In genomic region chr12:53481957-53482586, GRCh38 we compare ENCODE assay signal across 10 cellular contexts. TPM values are rescaled to one million over a fixed set of nuclear protein-coding genes. Genes with fewer than 3 reads are reported as not detected.
A peak's percentile ranks its signal among the peaks of the same experiment; 100 is the strongest.
DNase-seq lines count a peak whose midpoint lies in the region; ATAC-seq, FAIRE-seq and TF ChIP-seq lines count a peak whose summit lies in the region.
"Had no signal": no experiment of that assay in that cellular context is flagged by ENCODE, and none has a peak within 500 bp of the region (broad histone marks: within the 10 kb centered on the region; RNA-seq: fewer than 3 reads in every experiment).

No MANE protein-coding gene starts in this region.

- in situ Hi-C loops in HepG2 (cut with HindIII; ENCODE audit: extremely low pct_ligation_motif_present, low pct_unique_long_range_greater_than_20kb): no loop called here

- TF ChIP-seq POLR2A in HepG2 (IDR thresholded peaks at IDR 0.05; ENCODE audit: insufficient read depth in 1 of 2, low read depth in 2 of 2, low read length in 2 of 2) (peak in 1 of 2 experiments; percentile 47; a peak in 2 of 4 replicates), right lobe of liver (IDR thresholded peaks at IDR 0.05) (no peak), gastroesophageal sphincter (IDR thresholded peaks at IDR 0.05) (no peak)

- H3K9me3 ChIP-seq in HepG2 (ENCODE audit: low read length): no peaks in the 10 kb centered on the region
- no peaks in the 10 kb centered on the region for H3K9me3 ChIP-seq in right lobe of liver
- H3K9me3 ChIP-seq in gastroesophageal sphincter: no peaks in the 10 kb centered on the region
- no peaks in the 10 kb centered on the region for H3K9me3 ChIP-seq in MG63
- H3K9me3 ChIP-seq: lower lobe of right lung had no signal

- BruUV-seq in HepG2 (replicated peaks; lab: Mats Ljungman, UMichigan): no TSS peak

- H3K9ac ChIP-seq in HepG2 (ENCODE audit: insufficient read depth, low read depth, low read length): no peak overlapping the region

- FAIRE-seq in HepG2 (lab: Jason Lieb, UNC) (peak; percentile 66), urothelium cell line (lab: Jason Lieb, UNC) (no peak)
- FAIRE-seq: GM18507 had no signal

- peak; percentile 43 for ATAC-seq in HepG2
- ATAC-seq in right lobe of liver: no peak
- peak; percentile 21 for ATAC-seq in SK-N-SH treated with all-trans-retinoic acid at 6 μM for 48 hours
- ATAC-seq in gastroesophageal sphincter: no peak

- CTCF ChIA-PET in HepG2 (lab: Yijun Ruan, JAX; ENCODE audit: low intra/inter-chr PET ratio, low total read pairs): no interaction called here

- POLR2A ChIA-PET in HepG2 (lab: Yijun Ruan, JAX): interaction anchor here (0.7 to 4.2 kb wide), 12 partner anchors 9 to 161 kb away, joined by 3 to 58 read pairs (median 4); partner anchors contain the start of genes AAAS, MAP3K12, PRR13 and SP1

- H3K79me2 ChIP-seq in HepG2 (ENCODE audit: insufficient read depth, low read length): no peaks in the 10 kb centered on the region

- H3K4me1 ChIP-seq in HepG2 (ENCODE audit: insufficient read depth, low read length) (no peaks in the 10 kb centered on the region), right lobe of liver (no peaks in the 10 kb centered on the region), gastroesophageal sphincter (peaks cover 0 to 43% (median 0%) of the 10 kb centered on the region in 3 donors)

- WGBS in HepG2 (ENCODE audit: low lambda C conversion rate): 84% methylated on average over 7 of the region's 8 CpGs
- WGBS in right lobe of liver (ENCODE audit: insufficient coverage, low coverage, low lambda C conversion rate, missing lambda C conversion rate): 64% methylated on average over 4 of the region's 8 CpGs
- WGBS in gastroesophageal sphincter (ENCODE audit: low coverage in 1 of 2), 2 donors: 42 to 72% methylated on average over 2 to 5 of the region's 8 CpGs

- TF ChIP-seq RAD21 in HepG2 (CRISPR knock-in tag; IDR thresholded peaks at IDR 0.05): no peak

- H3K27me3 ChIP-seq in HepG2 (ENCODE audit: control insufficient read depth in 1 of 2, insufficient read depth in 2 of 2, low read length in 2 of 2) (no peaks in the 10 kb centered on the region), right lobe of liver (no peaks in the 10 kb centered on the region), gastroesophageal sphincter (no peaks in the 10 kb centered on the region), MG63 (no peaks in the 10 kb centered on the region)

- peak; percentile 49 for DNase-seq in HepG2 (ENCODE audit: low spot score)
- DNase-seq in right lobe of liver: no peak
- DNase-seq in urothelium cell line (ENCODE audit: low spot score): peak; percentile 30
- DNase-seq in stimulated activated CD4-positive, alpha-beta T cell treated with anti-CD3 and anti-CD28 coated beads, Interleukin-2, amount 100 ng/mL, for 24 hours: no peak
- DNase-seq in MG63: no peak
- no peak for DNase-seq in GM20000 (ENCODE audit: low spot score)
- DNase-seq: lower lobe of right lung had no signal

- H2AFZ ChIP-seq in HepG2 (ENCODE audit: low read length): no peak overlapping the region

- intact Hi-C loops in HepG2 (cut with micrococcal nuclease; ENCODE audit: unreplicated experiment) (no loop called here), right lobe of liver (cut with DNase I) (no loop called here)

- H3K4me3 ChIP-seq in HepG2 (replicated peaks in 1 of 3; ENCODE audit: insufficient read depth in 1 of 3, low read depth in 2 of 3, low read length in 3 of 3) (no peak overlapping the region), right lobe of liver (no peak overlapping the region), gastroesophageal sphincter (no peak overlapping the region), MG63 (no peak overlapping the region)
- H3K4me3 ChIP-seq: lower lobe of right lung had no signal

- no peak overlapping the region for H3K27ac ChIP-seq in HepG2 (ENCODE audit: extremely low read length, insufficient read depth, low read length)
- no peak overlapping the region for H3K27ac ChIP-seq in right lobe of liver
- H3K27ac ChIP-seq in gastroesophageal sphincter: peak overlapping the region in 3 of 4 donors; percentile 18 to 57 (median 36)
- H3K27ac ChIP-seq: lower lobe of right lung had no signal

- TF ChIP-seq CTCF in HepG2 (CRISPR knock-in tag; IDR thresholded peaks at IDR 0.05) (no peak; the same call in 1 of the 2 replicates), right lobe of liver (IDR thresholded peaks at IDR 0.05) (no peak), gastroesophageal sphincter (IDR thresholded peaks at IDR 0.05) (peak in 2 of 4 experiments; percentile 14 to 15), GM20000 (IDR thresholded peaks at IDR 0.05; ENCODE audit: extremely low read depth, missing control alignments) (no peak)

- no peak for TF ChIP-seq EP300 in HepG2 (IDR thresholded peaks at IDR 0.05; ENCODE audit: low read depth in 2 of 2, low read length in 2 of 2)
- no peak for TF ChIP-seq EP300 in HepG2 (CRISPR knock-in tag; IDR thresholded peaks at IDR 0.05; ENCODE audit: borderline replicate concordance)
- TF ChIP-seq EP300 in gastroesophageal sphincter (IDR thresholded peaks at IDR 0.05): no peak

- H3K36me3 ChIP-seq in HepG2 (replicated peaks in 1 of 2; ENCODE audit: control insufficient read depth in 1 of 2, insufficient read depth in 2 of 2, low read length in 2 of 2): peaks cover 13 to 50% of the 10 kb centered on the region in 2 experiments
- peaks cover 19 to 61% (median 31%) of the 10 kb centered on the region in 4 donors for H3K36me3 ChIP-seq in right lobe of liver
- H3K36me3 ChIP-seq in gastroesophageal sphincter: peaks cover 0 to 100% of the 10 kb centered on the region in 2 donors
- peaks cover 72% of the 10 kb centered on the region for H3K36me3 ChIP-seq in MG63

- H3K4me2 ChIP-seq in HepG2 (ENCODE audit: low read depth, low read length): no peak overlapping the region

- peaks cover 12% of the 10 kb centered on the region for H4K20me1 ChIP-seq in HepG2 (ENCODE audit: insufficient read depth, low read length)

RNA-seq across cellular contexts. Expression of gene MAP3K12, which starts 17.2 kb away (rescaled TPM):
- total RNA-seq in HepG2 (2016; rRNA removed; fragmentation: Illumina TruSeq; extraction: Trizol): 0.13 and 0.20 TPM in 2 replicates
- under 0.01 and 0.10 TPM in 2 replicates for total RNA-seq in HepG2 (2016; cell fraction: cytosol; rRNA removed; fragmentation: Illumina TruSeq; extraction: Trizol; ENCODE audit: low read depth)
- 0.25 and 0.28 TPM in 2 replicates for total RNA-seq in HepG2 (2016; cell fraction: insoluble cytoplasmic fraction; rRNA removed; fragmentation: Illumina TruSeq; extraction: Trizol)
- total RNA-seq in HepG2 (2016; cell fraction: membrane; rRNA removed; fragmentation: Illumina TruSeq; extraction: Trizol): 0.03 and 0.25 TPM in 2 replicates
- total RNA-seq in HepG2 (2016; cell fraction: nucleus; rRNA removed; fragmentation: Illumina TruSeq; extraction: Trizol): 0.16 and 0.28 TPM in 2 replicates
- 1.1 and 1.3 TPM in 2 replicates for polyA plus RNA-seq in HepG2 (2011; rRNA removed)
- polyA plus RNA-seq in HepG2 (2011; cell fraction: cytosol; rRNA removed): 0.23 and 0.60 TPM in 2 replicates
- 5.5 and 6.6 TPM in 2 replicates for polyA plus RNA-seq in HepG2 (2011; cell fraction: nucleus; rRNA removed)
- polyA plus RNA-seq in HepG2 (2012): 1.9 and 2.3 TPM in 2 replicates
- 0.02 TPM in 1 of 2 replicates, not detected in the other for polyA plus RNA-seq in HepG2 (2016; cell fraction: cytosol; fragmentation: Illumina TruSeq; extraction: Trizol; ENCODE audit: low read depth)
- 0.05 and 0.10 TPM in 2 replicates for polyA plus RNA-seq in HepG2 (2016; cell fraction: insoluble cytoplasmic fraction; fragmentation: Illumina TruSeq; extraction: Trizol; ENCODE audit: low read depth)
- polyA plus RNA-seq in HepG2 (2016; cell fraction: membrane; fragmentation: Illumina TruSeq; extraction: Trizol; ENCODE audit: low read depth): not detected in 2 replicates
- polyA plus RNA-seq in HepG2 (2016; cell fraction: nucleus; fragmentation: Illumina TruSeq; extraction: Trizol; ENCODE audit: insufficient read depth, low read depth): 0.34 and 1.5 TPM in 2 replicates
- polyA minus RNA-seq in HepG2 (2011; rRNA and poly(A)+ RNA removed; ENCODE audit: low replicate concordance): 1.4 and 3.4 TPM in 2 replicates
- polyA minus RNA-seq in HepG2 (2011; cell fraction: cytosol; rRNA and poly(A)+ RNA removed): 0.26 and 0.49 TPM in 2 replicates
- 1.3 and 1.6 TPM in 2 replicates for polyA minus RNA-seq in HepG2 (2011; cell fraction: nucleus; rRNA and poly(A)+ RNA removed)
- total RNA-seq in right lobe of liver: 1 to 10 TPM in 4 of 6 experiments, under 1 TPM in 2; 0.68 to 2.9 (median 1.5) TPM
- 10 to 100 TPM; 14.8 to 41.9 (median 20.3) TPM for total RNA-seq in gastroesophageal sphincter
- total RNA-seq in MG63 (2014; rRNA removed; shearing (Covaris generic); ENCODE audit: low replicate concordance): 5.7 and 15.0 TPM in 2 replicates

RNA-seq across cellular contexts. Expression of gene TARBP2, which starts 19.0 kb away (rescaled TPM):
- total RNA-seq in HepG2 (2016; rRNA removed; fragmentation: Illumina TruSeq; extraction: Trizol) (39.5 and 55.5 TPM in 2 replicates), right lobe of liver (10 to 100 TPM; 15.1 to 20.8 (median 17.8) TPM), gastroesophageal sphincter (10 to 100 TPM; 12.1 to 19.6 (median 17.4) TPM)
- total RNA-seq in HepG2 (2016; cell fraction: cytosol; rRNA removed; fragmentation: Illumina TruSeq; extraction: Trizol; ENCODE audit: low read depth): 73.3 and 74.5 TPM in 2 replicates
- 37.9 and 54.0 TPM in 2 replicates for total RNA-seq in HepG2 (2016; cell fraction: insoluble cytoplasmic fraction; rRNA removed; fragmentation: Illumina TruSeq; extraction: Trizol)
- total RNA-seq in HepG2 (2016; cell fraction: membrane; rRNA removed; fragmentation: Illumina TruSeq; extraction: Trizol): 79.2 and 87.3 TPM in 2 replicates
- total RNA-seq in HepG2 (2016; cell fraction: nucleus; rRNA removed; fragmentation: Illumina TruSeq; extraction: Trizol): 45.3 and 52.6 TPM in 2 replicates
- polyA plus RNA-seq in HepG2 (2011; rRNA removed): 47.0 and 49.2 TPM in 2 replicates
- 34.4 and 52.5 TPM in 2 replicates for polyA plus RNA-seq in HepG2 (2011; cell fraction: cytosol; rRNA removed)
- polyA plus RNA-seq in HepG2 (2011; cell fraction: nucleus; rRNA removed): 186 and 198 TPM in 2 replicates
- 22.1 and 25.4 TPM in 2 replicates for polyA plus RNA-seq in HepG2 (2012)
- polyA plus RNA-seq in HepG2 (2016; cell fraction: cytosol; fragmentation: Illumina TruSeq; extraction: Trizol; ENCODE audit: low read depth): 64.6 and 72.6 TPM in 2 replicates
- 32.5 and 37.2 TPM in 2 replicates for polyA plus RNA-seq in HepG2 (2016; cell fraction: insoluble cytoplasmic fraction; fragmentation: Illumina TruSeq; extraction: Trizol; ENCODE audit: low read depth)
- polyA plus RNA-seq in HepG2 (2016; cell fraction: membrane; fragmentation: Illumina TruSeq; extraction: Trizol; ENCODE audit: low read depth): 60.8 and 63.3 TPM in 2 replicates
- 85.1 and 85.5 TPM in 2 replicates for polyA plus RNA-seq in HepG2 (2016; cell fraction: nucleus; fragmentation: Illumina TruSeq; extraction: Trizol; ENCODE audit: insufficient read depth, low read depth)
- polyA minus RNA-seq in HepG2 (2011; rRNA and poly(A)+ RNA removed; ENCODE audit: low replicate concordance): 46.1 and 74.4 TPM in 2 replicates
- polyA minus RNA-seq in HepG2 (2011; cell fraction: cytosol; rRNA and poly(A)+ RNA removed): 11.2 and 16.6 TPM in 2 replicates
- 46.1 and 50.8 TPM in 2 replicates for polyA minus RNA-seq in HepG2 (2011; cell fraction: nucleus; rRNA and poly(A)+ RNA removed)
- 51.7 and 66.1 TPM in 2 replicates for total RNA-seq in MG63 (2014; rRNA removed; shearing (Covaris generic); ENCODE audit: low replicate concordance)

RNA-seq across cellular contexts. Expression of gene NPFF, which starts 25.2 kb away (rescaled TPM):
- 0.51 TPM in 1 of 2 replicates, not detected in the other for total RNA-seq in HepG2 (2016; rRNA removed; fragmentation: Illumina TruSeq; extraction: Trizol)
- not detected in 2 replicates for total RNA-seq in HepG2 (2016; cell fraction: cytosol; rRNA removed; fragmentation: Illumina TruSeq; extraction: Trizol; ENCODE audit: low read depth)
- total RNA-seq in HepG2 (2016; cell fraction: insoluble cytoplasmic fraction; rRNA removed; fragmentation: Illumina TruSeq; extraction: Trizol): 0.56 TPM in 1 of 2 replicates, not detected in the other
- total RNA-seq in HepG2 (2016; cell fraction: membrane; rRNA removed; fragmentation: Illumina TruSeq; extraction: Trizol): not detected in 2 replicates
- total RNA-seq in HepG2 (2016; cell fraction: nucleus; rRNA removed; fragmentation: Illumina TruSeq; extraction: Trizol): not detected in 2 replicates
- not detected in 2 replicates for polyA plus RNA-seq in HepG2 (2011; rRNA removed)
- polyA plus RNA-seq in HepG2 (2011; cell fraction: cytosol; rRNA removed): not detected in 2 replicates
- polyA plus RNA-seq in HepG2 (2011; cell fraction: nucleus; rRNA removed): 0.48 TPM in 1 of 2 replicates, not detected in the other
- polyA plus RNA-seq in HepG2 (2012): 0.41 TPM in 1 of 2 replicates, not detected in the other
- polyA plus RNA-seq in HepG2 (2016; cell fraction: cytosol; fragmentation: Illumina TruSeq; extraction: Trizol; ENCODE audit: low read depth): 0.25 TPM in 1 of 2 replicates, not detected in the other
- polyA plus RNA-seq in HepG2 (2016; cell fraction: insoluble cytoplasmic fraction; fragmentation: Illumina TruSeq; extraction: Trizol; ENCODE audit: low read depth): not detected in 2 replicates
- not detected in 2 replicates for polyA plus RNA-seq in HepG2 (2016; cell fraction: membrane; fragmentation: Illumina TruSeq; extraction: Trizol; ENCODE audit: low read depth)
- 1.2 TPM in 1 of 2 replicates, not detected in the other for polyA plus RNA-seq in HepG2 (2016; cell fraction: nucleus; fragmentation: Illumina TruSeq; extraction: Trizol; ENCODE audit: insufficient read depth, low read depth)
- polyA minus RNA-seq in HepG2 (2011; rRNA and poly(A)+ RNA removed; ENCODE audit: low replicate concordance): not detected in 2 replicates
- polyA minus RNA-seq in HepG2 (2011; cell fraction: cytosol; rRNA and poly(A)+ RNA removed): not detected in 2 replicates
- polyA minus RNA-seq in HepG2 (2011; cell fraction: nucleus; rRNA and poly(A)+ RNA removed): not detected in 2 replicates
- total RNA-seq in right lobe of liver: not detected
- total RNA-seq in gastroesophageal sphincter: not detected
- not detected in 2 replicates for total RNA-seq in MG63 (2014; rRNA removed; shearing (Covaris generic); ENCODE audit: low replicate concordance)
- total RNA-seq: lower lobe of right lung had no signal

RNA-seq across cellular contexts. Expression of gene PCBP2, which starts 30.2 kb away (rescaled TPM):
- total RNA-seq in HepG2 (2016; rRNA removed; fragmentation: Illumina TruSeq; extraction: Trizol) (154 and 265 TPM in 2 replicates), right lobe of liver (100 to 1,000 TPM; 254 to 463 (median 347) TPM), gastroesophageal sphincter (100 to 1,000 TPM; 259 to 375 (median 354) TPM)
- 156 and 172 TPM in 2 replicates for total RNA-seq in HepG2 (2016; cell fraction: cytosol; rRNA removed; fragmentation: Illumina TruSeq; extraction: Trizol; ENCODE audit: low read depth)
- 132 and 265 TPM in 2 replicates for total RNA-seq in HepG2 (2016; cell fraction: insoluble cytoplasmic fraction; rRNA removed; fragmentation: Illumina TruSeq; extraction: Trizol)
- total RNA-seq in HepG2 (2016; cell fraction: membrane; rRNA removed; fragmentation: Illumina TruSeq; extraction: Trizol): 447 and 497 TPM in 2 replicates
- 279 and 306 TPM in 2 replicates for total RNA-seq in HepG2 (2016; cell fraction: nucleus; rRNA removed; fragmentation: Illumina TruSeq; extraction: Trizol)
- 345 and 390 TPM in 2 replicates for polyA plus RNA-seq in HepG2 (2011; rRNA removed)
- polyA plus RNA-seq in HepG2 (2011; cell fraction: cytosol; rRNA removed): 323 and 364 TPM in 2 replicates
- polyA plus RNA-seq in HepG2 (2011; cell fraction: nucleus; rRNA removed): 477 and 513 TPM in 2 replicates
- polyA plus RNA-seq in HepG2 (2012): 786 and 1,014 TPM in 2 replicates
- 954 and 1,027 TPM in 2 replicates for polyA plus RNA-seq in HepG2 (2016; cell fraction: cytosol; fragmentation: Illumina TruSeq; extraction: Trizol; ENCODE audit: low read depth)
- polyA plus RNA-seq in HepG2 (2016; cell fraction: insoluble cytoplasmic fraction; fragmentation: Illumina TruSeq; extraction: Trizol; ENCODE audit: low read depth): 599 and 702 TPM in 2 replicates
- polyA plus RNA-seq in HepG2 (2016; cell fraction: membrane; fragmentation: Illumina TruSeq; extraction: Trizol; ENCODE audit: low read depth): 1,162 and 1,386 TPM in 2 replicates
- polyA plus RNA-seq in HepG2 (2016; cell fraction: nucleus; fragmentation: Illumina TruSeq; extraction: Trizol; ENCODE audit: insufficient read depth, low read depth): 670 and 689 TPM in 2 replicates
- 709 and 1,043 TPM in 2 replicates for polyA minus RNA-seq in HepG2 (2011; rRNA and poly(A)+ RNA removed; ENCODE audit: low replicate concordance)
- polyA minus RNA-seq in HepG2 (2011; cell fraction: cytosol; rRNA and poly(A)+ RNA removed): 515 and 646 TPM in 2 replicates
- polyA minus RNA-seq in HepG2 (2011; cell fraction: nucleus; rRNA and poly(A)+ RNA removed): 549 and 596 TPM in 2 replicates
- 217 and 279 TPM in 2 replicates for total RNA-seq in MG63 (2014; rRNA removed; shearing (Covaris generic); ENCODE audit: low replicate concordance)

RNA-seq across cellular contexts. Expression of gene PRR13, which starts 40.5 kb away (rescaled TPM):
- total RNA-seq in HepG2 (2016; rRNA removed; fragmentation: Illumina TruSeq; extraction: Trizol) (102 and 109 TPM in 2 replicates), right lobe of liver (10 to 100 TPM; 35.9 to 91.2 (median 61.0) TPM), gastroesophageal sphincter (10 to 100 TPM; 54.2 to 73.2 (median 69.6) TPM)
- total RNA-seq in HepG2 (2016; cell fraction: cytosol; rRNA removed; fragmentation: Illumina TruSeq; extraction: Trizol; ENCODE audit: low read depth): 78.3 and 97.6 TPM in 2 replicates
- total RNA-seq in HepG2 (2016; cell fraction: insoluble cytoplasmic fraction; rRNA removed; fragmentation: Illumina TruSeq; extraction: Trizol): 99.2 and 114 TPM in 2 replicates
- total RNA-seq in HepG2 (2016; cell fraction: membrane; rRNA removed; fragmentation: Illumina TruSeq; extraction: Trizol): 113 and 134 TPM in 2 replicates
- total RNA-seq in HepG2 (2016; cell fraction: nucleus; rRNA removed; fragmentation: Illumina TruSeq; extraction: Trizol): 37.8 and 46.1 TPM in 2 replicates
- polyA plus RNA-seq in HepG2 (2011; rRNA removed): 65.0 and 70.4 TPM in 2 replicates
- polyA plus RNA-seq in HepG2 (2011; cell fraction: cytosol; rRNA removed): 58.7 and 62.8 TPM in 2 replicates
- 20.0 and 31.0 TPM in 2 replicates for polyA plus RNA-seq in HepG2 (2011; cell fraction: nucleus; rRNA removed)
- 99.5 and 141 TPM in 2 replicates for polyA plus RNA-seq in HepG2 (2012)
- polyA plus RNA-seq in HepG2 (2016; cell fraction: cytosol; fragmentation: Illumina TruSeq; extraction: Trizol; ENCODE audit: low read depth): 115 and 156 TPM in 2 replicates
- 164 and 180 TPM in 2 replicates for polyA plus RNA-seq in HepG2 (2016; cell fraction: insoluble cytoplasmic fraction; fragmentation: Illumina TruSeq; extraction: Trizol; ENCODE audit: low read depth)
- polyA plus RNA-seq in HepG2 (2016; cell fraction: membrane; fragmentation: Illumina TruSeq; extraction: Trizol; ENCODE audit: low read depth): 149 and 177 TPM in 2 replicates
- polyA plus RNA-seq in HepG2 (2016; cell fraction: nucleus; fragmentation: Illumina TruSeq; extraction: Trizol; ENCODE audit: insufficient read depth, low read depth): 113 and 118 TPM in 2 replicates
- 59.9 and 104 TPM in 2 replicates for polyA minus RNA-seq in HepG2 (2011; rRNA and poly(A)+ RNA removed; ENCODE audit: low replicate concordance)
- 20.7 and 32.5 TPM in 2 replicates for polyA minus RNA-seq in HepG2 (2011; cell fraction: cytosol; rRNA and poly(A)+ RNA removed)
- polyA minus RNA-seq in HepG2 (2011; cell fraction: nucleus; rRNA and poly(A)+ RNA removed): 18.5 and 23.0 TPM in 2 replicates
- total RNA-seq in MG63 (2014; rRNA removed; shearing (Covaris generic); ENCODE audit: low replicate concordance): 41.0 and 60.4 TPM in 2 replicates

Comparison
In these comparisons a context has a peak if more than half of its experiments do, and no peak if none do; other contexts are left out.
1. ATAC-seq: peak in HepG2 (single experiment) and SK-N-SH treated with all-trans-retinoic acid at 6 μM for 48 hours (single experiment); none in right lobe of liver (0 of 4) and gastroesophageal sphincter (single experiment).
2. DNase-seq: peak in HepG2 (single experiment) and urothelium cell line (single experiment); none in right lobe of liver (0 of 3), stimulated activated CD4-positive, alpha-beta T cell treated with anti-CD3 and anti-CD28 coated beads, Interleukin-2, amount 100 ng/mL, for 24 hours (0 of 2), MG63 (single experiment) and GM20000 (single experiment).
3. H3K27ac ChIP-seq: peak in gastroesophageal sphincter (3 of 4); none in HepG2 (single experiment) and right lobe of liver (0 of 3).